22 cellular contexts compared by ENCODE assay signal in the genomic region with DNA sequence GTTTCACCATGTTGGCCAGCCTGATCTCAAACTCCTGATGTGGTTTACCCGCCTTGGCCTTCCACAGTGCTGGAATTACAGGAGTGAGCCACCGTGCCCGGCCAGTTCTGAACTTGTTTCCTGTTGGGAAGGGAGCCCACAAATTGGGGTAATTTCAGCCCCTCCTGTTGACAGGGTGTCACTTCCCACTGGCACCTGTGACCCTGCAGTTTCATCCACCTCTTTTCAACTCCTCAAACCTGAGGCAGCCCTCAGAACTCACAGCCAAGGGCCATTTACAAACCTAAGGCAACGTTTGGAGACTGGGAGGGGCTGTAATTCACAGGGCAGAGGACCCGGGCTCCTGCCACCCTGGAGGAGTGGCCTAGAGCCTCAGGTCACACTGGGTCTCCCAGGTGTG.
"Had no signal": no experiment of that assay in that cellular context is flagged by ENCODE, and none has a peak within 500 bp of the region (broad histone marks: within the 10 kb centered on the region; RNA-seq: fewer than 3 reads in every experiment).

No MANE protein-coding gene starts in this region.

- H3K27me3 Mint-ChIP-seq: activated CD8-positive, alpha-beta T cell treated with anti-CD3 and anti-CD28 coated beads for 36 hours; activated naive CD4-positive, alpha-beta T cell treated with anti-CD3 and anti-CD28 coated beads, Interleukin-2, amount 50 U/mL, for 24 hours had no signal

- H3K4me1 Mint-ChIP-seq: activated naive CD4-positive, alpha-beta T cell treated with anti-CD3 and anti-CD28 coated beads, Interleukin-2, amount 50 U/mL, for 24 hours had no signal

- DNase-seq: activated CD4-positive, CD25-positive, alpha-beta regulatory T cell treated with anti-CD3 and anti-CD28 coated beads, Interleukin-2, amount 50 U/mL, for 72 hours; activated CD8-positive, alpha-beta memory T cell treated with anti-CD3 and anti-CD28 coated beads, Interleukin-2, amount 50 U/mL, for 4 hours; activated CD8-positive, alpha-beta T cell treated with anti-CD3 and anti-CD28 coated beads for 36 hours; activated effector memory CD4-positive, alpha-beta T cell treated with Interleukin-2 at 50 U/mL for 16 hours; activated naive CD4-positive, alpha-beta T cell; aorta; caudate nucleus; MG63; MV-4-11; NCI-H1092 treated with DMSO at 0.1 percent for 48 hours; NCI-H1417 treated with DMSO at 0.1 percent for 48 hours; NCI-H1694 treated with DMSO at 0.1 percent for 48 hours; NCI-H2029 treated with DMSO at 0.1 percent for 48 hours; NCI-H510A treated with DMSO at 0.1 percent for 48 hours; NCI-H69; Peyer's patch; SHP77; SW 1271 had no signal

- H3K27ac Mint-ChIP-seq: activated CD8-positive, alpha-beta T cell treated with anti-CD3 and anti-CD28 coated beads for 36 hours; activated naive CD4-positive, alpha-beta T cell treated with anti-CD3 and anti-CD28 coated beads, Interleukin-2, amount 50 U/mL, for 24 hours; activated T-helper 1 cell treated with anti-CD3 and anti-CD28 coated beads, Interleukin-12 subunit alpha, Interleukin-12 subunit beta, Interleukin-2, Interleukin-4 antibody, amounts not matched to agents 30 ng/mL and 10 ng/mL and 1 ng/mL, durations not matched to agents 14 hours and 24 hours and 36 hours; T-helper 1 cell treated with Interleukin-12 subunit alpha and Interleukin-12 subunit beta and Interleukin-4 antibody, amounts not matched to agents 30 μg/mL and 1 μg/mL, for 36 hours had no signal

- H3K9me3 Mint-ChIP-seq: activated CD8-positive, alpha-beta T cell treated with anti-CD3 and anti-CD28 coated beads for 36 hours; activated naive CD4-positive, alpha-beta T cell treated with anti-CD3 and anti-CD28 coated beads, Interleukin-2, amount 50 U/mL, for 24 hours; activated T-helper 1 cell treated with anti-CD3 and anti-CD28 coated beads, Interleukin-12 subunit alpha, Interleukin-12 subunit beta, Interleukin-2, Interleukin-4 antibody, amounts not matched to agents 30 ng/mL and 10 ng/mL and 1 ng/mL, durations not matched to agents 14 hours and 24 hours and 36 hours; T-helper 1 cell treated with Interleukin-12 subunit alpha and Interleukin-12 subunit beta and Interleukin-4 antibody, amounts not matched to agents 30 μg/mL and 1 μg/mL, for 36 hours had no signal

- ATAC-seq: activated CD8-positive, alpha-beta T cell treated with anti-CD3 and anti-CD28 coated beads for 36 hours; SK-N-SH treated with all-trans-retinoic acid at 6 μM for 48 hours had no signal

- H3K4me3 Mint-ChIP-seq: activated CD8-positive, alpha-beta T cell treated with anti-CD3 and anti-CD28 coated beads for 36 hours; activated naive CD4-positive, alpha-beta T cell treated with anti-CD3 and anti-CD28 coated beads, Interleukin-2, amount 50 U/mL, for 24 hours; activated T-helper 1 cell treated with anti-CD3 and anti-CD28 coated beads, Interleukin-12 subunit alpha, Interleukin-12 subunit beta, Interleukin-2, Interleukin-4 antibody, amounts not matched to agents 30 ng/mL and 10 ng/mL and 1 ng/mL, durations not matched to agents 14 hours and 24 hours and 36 hours; T-helper 1 cell treated with Interleukin-12 subunit alpha and Interleukin-12 subunit beta and Interleukin-4 antibody, amounts not matched to agents 30 μg/mL and 1 μg/mL, for 36 hours had no signal
